8 cellular contexts compared by ENCODE assay signal in genomic region chr11:808427-809286, GRCh38. TPM values are rescaled to one million over a fixed set of nuclear protein-coding genes. Genes with fewer than 3 reads are reported as not detected.
DNase-seq lines count a peak whose midpoint lies in the region; TF ChIP-seq lines count a peak whose summit lies in the region.

No MANE protein-coding gene starts in this region.

- TF ChIP-seq CTCF in OCI-LY3 (IDR thresholded peaks at IDR 0.05; ENCODE audit: low read depth, low read length) (no peak), colonic mucosa (IDR thresholded peaks at IDR 0.05) (no peak)

- H3K4me3 ChIP-seq in OCI-LY3 (ENCODE audit: low read length) (peak overlapping the region; percentile 94), colonic mucosa (peak overlapping the region; percentile 99), muscle layer of duodenum (ENCODE audit: low read depth in 1 of 2, low read length in 2 of 2) (peak overlapping the region; percentile 86 to 94)

- peak; percentile 52 for DNase-seq in activated CD4-positive, alpha-beta T cell treated with anti-CD3 and anti-CD28 coated beads for 48 hours
- DNase-seq in activated CD4-positive, alpha-beta T cell treated with anti-CD3 and anti-CD28 coated beads, Interleukin-2, amount 50 U/mL, for 1 hour = no peak
- DNase-seq in colonic mucosa = no peak
- no peak for DNase-seq in AML-193 (lab: John Stamatoyannopoulos, UW)
- DNase-seq in DMS79 treated with DMSO at 0.1 percent for 48 hours (lab: John Stamatoyannopoulos, UW) = no peak
- DNase-seq in DMS79 (lab: John Stamatoyannopoulos, UW) = no peak

- H3K9me3 ChIP-seq in OCI-LY3 (ENCODE audit: insufficient read depth, low read length) = no peaks in the 10 kb centered on the region
- H3K9me3 ChIP-seq in colonic mucosa = no peaks in the 10 kb centered on the region
- no peaks in the 10 kb centered on the region for H3K9me3 ChIP-seq in muscle layer of duodenum (ENCODE audit: control insufficient read depth in 1 of 2, low read length in 2 of 2)

- no peaks in the 10 kb centered on the region for H3K27me3 ChIP-seq in OCI-LY3 (ENCODE audit: low read depth, low read length)
- H3K27me3 ChIP-seq in colonic mucosa = no peaks in the 10 kb centered on the region
- no peaks in the 10 kb centered on the region for H3K27me3 ChIP-seq in muscle layer of duodenum (ENCODE audit: low read depth, low read length)

- peaks cover 36% of the 10 kb centered on the region for H3K36me3 ChIP-seq in OCI-LY3 (replicated peaks; ENCODE audit: low read depth, low read length)
- peaks cover 4% of the 10 kb centered on the region for H3K36me3 ChIP-seq in colonic mucosa
- H3K36me3 ChIP-seq in muscle layer of duodenum (ENCODE audit: control insufficient read depth in 1 of 2, insufficient read depth in 2 of 2, low read length in 2 of 2) = peaks cover 25 to 35% of the 10 kb centered on the region in 2 donors

- intact Hi-C loops in colonic mucosa (cut with DNase I) = no loop called here

- peaks cover 53% of the 10 kb centered on the region for H3K79me2 ChIP-seq in OCI-LY3 (ENCODE audit: low read length)

- H3K9ac ChIP-seq in OCI-LY3 (ENCODE audit: low read length) = peak overlapping the region; percentile 94
- H3K9ac ChIP-seq in colonic mucosa (ENCODE audit: low read depth in 2 of 2, low read length in 2 of 2) = peak overlapping the region; percentile 87 to 100

- H3K4me1 ChIP-seq in OCI-LY3 (ENCODE audit: low read length) = peaks cover 32% of the 10 kb centered on the region
- H3K4me1 ChIP-seq in colonic mucosa = peaks cover 31% of the 10 kb centered on the region
- H3K4me1 ChIP-seq in muscle layer of duodenum (ENCODE audit: control insufficient read depth in 1 of 2, insufficient read depth in 2 of 2, low read length in 2 of 2) = peaks cover 11 to 38% of the 10 kb centered on the region in 2 donors

- peak overlapping the region; percentile 87 for H3K27ac ChIP-seq in OCI-LY3 (ENCODE audit: low read length)
- peak overlapping the region; percentile 84 for H3K27ac ChIP-seq in colonic mucosa
- H3K27ac ChIP-seq in muscle layer of duodenum (ENCODE audit: low read length) = peak overlapping the region; percentile 99

- no peak overlapping the region for H2AFZ ChIP-seq in OCI-LY3 (ENCODE audit: low read depth, low read length)

- peak overlapping the region; percentile 98 for H3K4me2 ChIP-seq in OCI-LY3 (ENCODE audit: low read length)

- peaks cover 25% of the 10 kb centered on the region for H4K20me1 ChIP-seq in OCI-LY3 (ENCODE audit: insufficient read depth, low read length)

RNA-seq across cellular contexts. Expression of gene RPLP2, which starts 1.1 kb away (rescaled TPM):
- 1,000 to 10,000 TPM; 2,068 to 2,303 TPM for total RNA-seq in colonic mucosa

RNA-seq across cellular contexts. Expression of gene PIDD1, which starts 3.6 kb away (rescaled TPM):
- total RNA-seq in colonic mucosa = 10 to 100 TPM; 17.7 to 47.5 TPM

RNA-seq across cellular contexts. Expression of gene PNPLA2, which starts 10.1 kb away (rescaled TPM):
- total RNA-seq in colonic mucosa = 100 to 1,000 TPM; 139 to 155 TPM

RNA-seq across cellular contexts. Expression of gene SLC25A22, which starts 10.6 kb away (rescaled TPM):
- total RNA-seq in colonic mucosa = 10 to 100 TPM; 31.8 to 37.7 TPM

RNA-seq across cellular contexts. Expression of gene CEND1, which starts 18.8 kb away (rescaled TPM):
- total RNA-seq in colonic mucosa = under 1 TPM; 0.35 to 0.40 TPM
